Comparison of ENCODE assay signal across 38 cellular contexts in genomic region chr22:22833488-22833887, GRCh38. TPM values are rescaled to one million over a fixed set of nuclear protein-coding genes. Genes with fewer than 3 reads are reported as not detected.
"Had no signal": no experiment of that assay in that cellular context is flagged by ENCODE, and none has a peak within 500 bp of the region (broad histone marks: within the 10 kb centered on the region; RNA-seq: fewer than 3 reads in every experiment).

No MANE protein-coding gene starts in this region.

- DNase-seq: Karpas-422, Kasumi-1, KG1, MG63, MM.1S, MV-4-11, NCI-H1048, NCI-H1092, NCI-H1092 treated with DMSO at 0.1 percent for 48 hours, NCI-H1105, NCI-H1105 treated with DMSO at 0.1 percent for 48 hours, NCI-H1417, NCI-H1417 treated with DMSO at 0.1 percent for 48 hours, NCI-H1436, NCI-H1436 treated with DMSO at 0.1 percent for 48 hours, NCI-H146, NCI-H1694, NCI-H1694 treated with DMSO at 0.1 percent for 48 hours, NCI-H187, NCI-H187 treated with DMSO at 0.1 percent for 48 hours, NCI-H1930, NCI-H2029, NCI-H2029 treated with DMSO at 0.1 percent for 48 hours, NCI-H2081, NCI-H2081 treated with DMSO at 0.1 percent for 48 hours, NCI-H2107, NCI-H2171, NCI-H2171 treated with DMSO at 0.1 percent for 48 hours, NCI-H2227 treated with DMSO at 0.1 percent for 48 hours, NCI-H226, NCI-H345, NCI-H446, NCI-H446 treated with DMSO at 0.1 percent for 48 hours had no signal

- H3K4me2 ChIP-seq: KMS-11 had no signal

- H3K9ac ChIP-seq: KMS-11 had no signal

- H3K36me3 ChIP-seq: MG63 had no signal

- H3K27ac ChIP-seq: KMS-11 had no signal

- H3K4me3 ChIP-seq: MG63 had no signal

- H3K27me3 ChIP-seq: MG63 had no signal

RNA-seq across cellular contexts. Expression of gene IGLL5, which starts 54.1 kb away (rescaled TPM):
- total RNA-seq: LHCN-M2, M059J, MCF 10A, NCI-H460 had no signal
